ENCODE assay signal across 16 cellular contexts in genomic region chr12:31833541-31833840, GRCh38.
DNase-seq lines count a peak whose midpoint lies in the region; ATAC-seq, FAIRE-seq and TF ChIP-seq lines count a peak whose summit lies in the region.
"Had no signal": no experiment of that assay in that cellular context is flagged by ENCODE, and none has a peak within 500 bp of the region (broad histone marks: within the 10 kb centered on the region; RNA-seq: fewer than 3 reads in every experiment).

No MANE protein-coding gene starts in this region.

- no peaks in the 10 kb centered on the region for H3K79me2 ChIP-seq in OCI-LY1 (ENCODE audit: insufficient read depth, low read length)
- no peaks in the 10 kb centered on the region for H3K79me2 ChIP-seq in K562 (ENCODE audit: control insufficient read depth, insufficient read depth, low read length)

- no TSS peak for BruUV-seq in K562 (replicated peaks; lab: Mats Ljungman, UMichigan)

- H3K9me3 Mint-ChIP-seq in CD4-positive, alpha-beta T cell = peaks cover 9% of the 10 kb centered on the region
- no peaks in the 10 kb centered on the region for H3K9me3 Mint-ChIP-seq in osteocyte (ENCODE audit: unreplicated experiment)

- H3F3A ChIP-seq in OCI-LY1 (ENCODE audit: insufficient read depth, low read length) = no peaks in the 10 kb centered on the region

- TF ChIP-seq POLR2A in K562 (conservative IDR thresholded peaks at IDR 0.05) = no peak

- no peak overlapping the region for H3K27ac ChIP-seq in CD4-positive, alpha-beta T cell (ENCODE audit: low read depth, low read length)
- H3K27ac ChIP-seq in OCI-LY1 (ENCODE audit: low read depth, low read length, poor library complexity, severe bottlenecking) (peak overlapping the region; percentile 91), K562 (ENCODE audit: extremely low read depth, low read depth, low read length) (peak overlapping the region; percentile 63), neutrophil (peak overlapping the region; percentile 98), foreskin keratinocyte (no peak overlapping the region)

- no peaks in the 10 kb centered on the region for H3K27me3 ChIP-seq in CD4-positive, alpha-beta T cell (ENCODE audit: control insufficient read depth, insufficient read depth, low read length)
- H3K27me3 ChIP-seq in OCI-LY1 (ENCODE audit: insufficient read depth, low read length) (no peaks in the 10 kb centered on the region), K562 (ENCODE audit: control insufficient read depth in 2 of 2, insufficient read depth in 2 of 2, low read length in 2 of 2) (no peaks in the 10 kb centered on the region), neutrophil (no peaks in the 10 kb centered on the region), foreskin keratinocyte (no peaks in the 10 kb centered on the region)

- no peak for TF ChIP-seq CTCF in CD4-positive, alpha-beta T cell (IDR thresholded peaks at IDR 0.05)
- no peak for TF ChIP-seq CTCF in OCI-LY1 (IDR thresholded peaks at IDR 0.05; ENCODE audit: low read length)
- no peak for TF ChIP-seq CTCF in K562 (IDR thresholded peaks at IDR 0.05 in 2 of 3, conservative IDR thresholded peaks at IDR 0.05 in 1 of 3; ENCODE audit: insufficient read depth in 2 of 3, low read depth in 1 of 3, low read length in 3 of 3)
- TF ChIP-seq CTCF in neutrophil (IDR thresholded peaks at IDR 0.05) = no peak
- no peak for TF ChIP-seq CTCF in osteocyte (IDR thresholded peaks at IDR 0.05)
- no peak for TF ChIP-seq CTCF in foreskin keratinocyte (conservative IDR thresholded peaks at IDR 0.05)

- TF ChIP-seq RAD21 in K562 (CRISPR knock-in tag; conservative IDR thresholded peaks at IDR 0.05 in 1 of 2, IDR thresholded peaks at IDR 0.05 in 1 of 2) = no peak

- H3K4me3 Mint-ChIP-seq in CD4-positive, alpha-beta T cell = no peak overlapping the region
- no peak overlapping the region for H3K4me3 Mint-ChIP-seq in osteocyte (ENCODE audit: unreplicated experiment)
- H3K4me3 Mint-ChIP-seq: activated CD4-positive, alpha-beta T cell treated with anti-CD3 and anti-CD28 coated beads, Interleukin-2, amount 10 ng/mL, durations not matched to agents 7 days and 5 days; activated T-cell treated with anti-CD3 and anti-CD28 coated beads, Interleukin-2, amount 50 U/mL, for 24 hours; GM23338 had no signal

- intact Hi-C loops in CD4-positive, alpha-beta T cell (cut with DNase I, micrococcal nuclease) = loop anchor here (5.0 to 10.0 kb wide), 2 partner anchors 64 to 71 kb away; no protein-coding TSS in a partner anchor
- intact Hi-C loops in K562 (cut with micrococcal nuclease) = no loop called here

- DNase-seq in CD4-positive, alpha-beta T cell = no peak
- DNase-seq in K562 (ENCODE audit: extremely low read depth in 1 of 4, low spot score in 3 of 4) = no peak
- DNase-seq in osteocyte (ENCODE audit: extremely low spot score, unreplicated experiment) = no peak
- DNase-seq in foreskin keratinocyte = no peak
- DNase-seq: activated CD4-positive, alpha-beta T cell treated with anti-CD3 and anti-CD28 coated beads, Interleukin-2, amount 10 ng/mL, durations not matched to agents 7 days and 5 days; activated T-cell treated with anti-CD3 and anti-CD28 coated beads, Interleukin-2, amount 50 U/mL, for 24 hours; effector CD4-positive, alpha-beta T cell; hypothalamus; NCI-H1048; NCI-H2107; NCI-H526 treated with DMSO at 0.1 percent for 48 hours; right cardiac atrium had no signal

- CTCF ChIA-PET in CD4-positive, alpha-beta T cell (lab: Charles Lee) = no interaction called here
- CTCF ChIA-PET in K562 (lab: Yijun Ruan, JAX; ENCODE audit: low intra/inter-chr PET ratio) = no interaction called here

- FAIRE-seq in K562 (lab: Jason Lieb, UNC) = no peak

- H3K4me3 ChIP-seq in OCI-LY1 (ENCODE audit: low read depth, low read length, poor library complexity, severe bottlenecking) (no peak overlapping the region), K562 (no peak overlapping the region), neutrophil (ENCODE audit: low read depth in 1 of 2, low read length in 1 of 2) (peak overlapping the region; percentile 6 to 48)
- H3K4me3 ChIP-seq: GM23338 had no signal

- no peaks in the 10 kb centered on the region for H3K9me1 ChIP-seq in K562 (ENCODE audit: control insufficient read depth, insufficient read depth, low read length)

- H3K36me3 ChIP-seq in OCI-LY1 (ENCODE audit: insufficient read depth, low read length) (no peaks in the 10 kb centered on the region), K562 (ENCODE audit: control insufficient read depth, insufficient read depth, low read length) (no peaks in the 10 kb centered on the region), neutrophil (no peaks in the 10 kb centered on the region)

- 53% methylated on average over 2 of the region's 2 CpGs for WGBS in K562 (ENCODE audit: insufficient coverage, low coverage, missing lambda C conversion rate)

- peaks cover 30% of the 10 kb centered on the region for H3K4me1 ChIP-seq in OCI-LY1 (ENCODE audit: insufficient read depth, low read length, severe bottlenecking)
- peaks cover 0 to 11% of the 10 kb centered on the region in 2 experiments; a peak in 2 of 5 replicates for H3K4me1 ChIP-seq in K562 (replicated peaks in 1 of 2; ENCODE audit: control insufficient read depth in 2 of 2, insufficient read depth in 2 of 2, low read length in 2 of 2)
- peaks cover 46 to 50% of the 10 kb centered on the region in 2 experiments for H3K4me1 ChIP-seq in neutrophil (ENCODE audit: control insufficient read depth in 1 of 2, insufficient read depth in 1 of 2, low read depth in 1 of 2, low read length in 1 of 2)
- H3K4me1 ChIP-seq in foreskin keratinocyte = no peaks in the 10 kb centered on the region

- H3K4me1 Mint-ChIP-seq in CD4-positive, alpha-beta T cell (ENCODE audit: low read depth) = peaks cover 48% of the 10 kb centered on the region
- no peaks in the 10 kb centered on the region for H3K4me1 Mint-ChIP-seq in osteocyte (ENCODE audit: unreplicated experiment)
- H3K4me1 Mint-ChIP-seq: GM23338 had no signal

- no peaks in the 10 kb centered on the region for H3K9me2 ChIP-seq in OCI-LY1 (ENCODE audit: low read depth, low read length)

- no peak for TF ChIP-seq EP300 in K562 (IDR thresholded peaks at IDR 0.05; ENCODE audit: low read length)

- H3K9ac ChIP-seq in OCI-LY1 (ENCODE audit: low read length) = no peak overlapping the region
- peak overlapping the region in 1 of 2 experiments; percentile 12; a peak in 1 of 4 replicates for H3K9ac ChIP-seq in K562 (ENCODE audit: insufficient read depth in 1 of 2, low read depth in 2 of 2, low read length in 2 of 2)

- no peaks in the 10 kb centered on the region for H4K20me1 ChIP-seq in OCI-LY1 (ENCODE audit: insufficient read depth, low read length)
- H4K20me1 ChIP-seq in K562 (replicated peaks; ENCODE audit: control insufficient read depth, insufficient read depth, low read length) = no peaks in the 10 kb centered on the region

- H3K9me3 ChIP-seq in CD4-positive, alpha-beta T cell (ENCODE audit: control insufficient read depth, low read length) = peaks cover 4% of the 10 kb centered on the region
- no peaks in the 10 kb centered on the region for H3K9me3 ChIP-seq in OCI-LY1 (ENCODE audit: low read length)
- peaks cover 29% of the 10 kb centered on the region for H3K9me3 ChIP-seq in K562 (replicated peaks; ENCODE audit: control insufficient read depth, insufficient read depth, low read depth, low read length)
- H3K9me3 ChIP-seq in neutrophil = no peaks in the 10 kb centered on the region

- H3K4me2 ChIP-seq in OCI-LY1 (ENCODE audit: low read length) (peak overlapping the region; percentile 61; the same call in 1 of the 2 replicates), K562 (ENCODE audit: insufficient read depth, low read length) (peak overlapping the region; percentile 49; the same call in 1 of the 2 replicates)
- H3K4me2 ChIP-seq: GM23338 had no signal

- no peak for ATAC-seq in CD4-positive, alpha-beta T cell (ENCODE audit: poor library complexity)
- ATAC-seq in K562 (no peak), GM19452 (IDR thresholded peaks at IDR 0.05; ENCODE audit: unreplicated experiment) (no peak), foreskin keratinocyte (no peak)
- ATAC-seq: GM23338 had no signal

- H3K27me3 Mint-ChIP-seq in CD4-positive, alpha-beta T cell = no peaks in the 10 kb centered on the region
- no peaks in the 10 kb centered on the region for H3K27me3 Mint-ChIP-seq in osteocyte (ENCODE audit: unreplicated experiment)
- H3K27me3 Mint-ChIP-seq: activated CD4-positive, alpha-beta T cell treated with anti-CD3 and anti-CD28 coated beads, Interleukin-2, amount 10 ng/mL, durations not matched to agents 7 days and 5 days; activated T-cell treated with anti-CD3 and anti-CD28 coated beads, Interleukin-2, amount 50 U/mL, for 24 hours had no signal

- peaks cover 45% of the 10 kb centered on the region for H3K36me3 Mint-ChIP-seq in CD4-positive, alpha-beta T cell (ENCODE audit: low read depth)
- no peaks in the 10 kb centered on the region for H3K36me3 Mint-ChIP-seq in osteocyte (ENCODE audit: unreplicated experiment)

- H2AFZ ChIP-seq in OCI-LY1 (ENCODE audit: low read length) (no peak overlapping the region; the same call in 1 of the 2 replicates), K562 (ENCODE audit: low read depth, low read length) (peak overlapping the region; percentile 86)
- H2AFZ ChIP-seq: GM23338 had no signal

- H3K27ac Mint-ChIP-seq in CD4-positive, alpha-beta T cell = peak overlapping the region; percentile 84
- H3K27ac Mint-ChIP-seq in osteocyte (ENCODE audit: unreplicated experiment) = no peak overlapping the region
- H3K27ac Mint-ChIP-seq: GM23338 had no signal

- in situ Hi-C loops in K562 (cut with MboI) = no loop called here

- POLR2A ChIA-PET in CD4-positive, alpha-beta T cell (lab: Charles Lee) = interaction anchor here (0.7 to 1.5 kb wide), 3 partner anchors 23 to 127 kb away, joined by 3 to 4 read pairs (median 3); no protein-coding TSS in a partner anchor
- POLR2A ChIA-PET in K562 (lab: Yijun Ruan, JAX) = no interaction called here

TF ChIP-seq in K562, 482 proteins besides CTCF, POLR2A, EP300 and RAD21 (continues in another document):
- TF ChIP-seq HNRNPK (IDR thresholded peaks at IDR 0.05; ENCODE audit: low read depth, low read length, poor library complexity, severe bottlenecking) (no peak), ZNF77 (CRISPR knock-in tag; IDR thresholded peaks at IDR 0.05) (no peak), C11orf30 (IDR thresholded peaks at IDR 0.05; ENCODE audit: low read depth) (no peak), GABPA (tag; conservative IDR thresholded peaks at IDR 0.05; ENCODE audit: low read depth) (no peak)

Comparison
In these comparisons a context has a peak if more than half of its experiments do, and no peak if none do; other contexts are left out.
1. H3K27ac ChIP-seq: peak in OCI-LY1 (single experiment), K562 (single experiment) and neutrophil (single experiment); none in CD4-positive, alpha-beta T cell (single experiment) and foreskin keratinocyte (single experiment).
2. H3K4me3 ChIP-seq: peak in neutrophil (2 of 2); none in OCI-LY1 (single experiment) and K562 (single experiment).